Comparison of ENCODE assay signal across 12 cellular contexts in genomic region chr17:40350410-40351184, GRCh38. TPM values are rescaled to one million over a fixed set of nuclear protein-coding genes. Genes with fewer than 3 reads are reported as not detected.
DNase-seq lines count a peak whose midpoint lies in the region; ATAC-seq and TF ChIP-seq lines count a peak whose summit lies in the region.
"Had no signal": no experiment of that assay in that cellular context is flagged by ENCODE, and none has a peak within 500 bp of the region (broad histone marks: within the 10 kb centered on the region; RNA-seq: fewer than 3 reads in every experiment).

No MANE protein-coding gene starts in this region.

- no peak for DNase-seq in activated CD8-positive, alpha-beta T cell treated with anti-CD3 and anti-CD28 coated beads, Interleukin-2, amount 10 ng/mL, durations not matched to agents 7 days and 5 days
- no peak for DNase-seq in activated CD8-positive, alpha-beta T cell treated with anti-CD3 and anti-CD28 coated beads for 36 hours
- DNase-seq in right atrium auricular region (ENCODE audit: low spot score) (no peak), OCI-M1 (lab: John Stamatoyannopoulos, UW) (no peak)
- no peak for DNase-seq in stimulated activated effector memory CD8-positive, alpha-beta T cell treated with anti-CD3 and anti-CD28 coated beads, Interleukin-12 subunit alpha, Interleukin-12 subunit beta, amount 100 ng/mL, for 72 hours (ENCODE audit: low spot score in 2 of 2)
- no peak for DNase-seq in activated CD8-positive, alpha-beta memory T cell treated with anti-CD3 and anti-CD28 coated beads, Interleukin-2, amount 10 ng/mL, durations not matched to agents 7 days and 5 days
- DNase-seq: activated CD8-positive, alpha-beta memory T cell treated with anti-CD3 and anti-CD28 coated beads for 24 hours; dorsolateral prefrontal cortex had no signal

- no peak for TF ChIP-seq CTCF in activated CD8-positive, alpha-beta T cell treated with anti-CD3 and anti-CD28 coated beads for 36 hours (IDR thresholded peaks at IDR 0.05)
- TF ChIP-seq CTCF in right atrium auricular region (IDR thresholded peaks at IDR 0.05): no peak

- peaks cover 78% of the 10 kb centered on the region for H3K4me1 Mint-ChIP-seq in activated CD8-positive, alpha-beta T cell treated with anti-CD3 and anti-CD28 coated beads, Interleukin-2, amount 10 ng/mL, durations not matched to agents 7 days and 5 days (ENCODE audit: low read depth)
- peaks cover 52% of the 10 kb centered on the region for H3K4me1 Mint-ChIP-seq in activated CD8-positive, alpha-beta T cell treated with anti-CD3 and anti-CD28 coated beads for 36 hours (ENCODE audit: low read depth)
- H3K4me1 Mint-ChIP-seq in activated T-helper 17 cell treated with anti-CD3 and anti-CD28 coated beads, Interleukin-2, amount 50 U/mL, for 72 hours: peaks cover 20% of the 10 kb centered on the region
- H3K4me1 Mint-ChIP-seq in stimulated activated effector memory CD8-positive, alpha-beta T cell treated with anti-CD3 and anti-CD28 coated beads, Interleukin-12 subunit alpha, Interleukin-12 subunit beta, amount 100 ng/mL, for 72 hours: peaks cover 77% of the 10 kb centered on the region
- H3K4me1 Mint-ChIP-seq in activated CD8-positive, alpha-beta memory T cell treated with anti-CD3 and anti-CD28 coated beads, Interleukin-2, amount 10 ng/mL, durations not matched to agents 7 days and 5 days: peaks cover 45% of the 10 kb centered on the region

- POLR2A ChIA-PET in activated CD8-positive, alpha-beta T cell treated with anti-CD3 and anti-CD28 coated beads, Interleukin-2, amount 10 ng/mL, durations not matched to agents 7 days and 5 days (lab: Charles Lee): interaction anchor here (0.8 kb wide), 1 partner anchor 28 kb away, joined by 3 read pairs; no protein-coding TSS in a partner anchor
- POLR2A ChIA-PET in activated CD8-positive, alpha-beta T cell treated with anti-CD3 and anti-CD28 coated beads for 36 hours (lab: Charles Lee): interaction anchor here (8.5 kb wide), 1 partner anchor 44 kb away, joined by 79 read pairs; the partner anchor contains the start of gene RARA

- peak overlapping the region; percentile 20 for H3K27ac Mint-ChIP-seq in activated CD8-positive, alpha-beta T cell treated with anti-CD3 and anti-CD28 coated beads, Interleukin-2, amount 10 ng/mL, durations not matched to agents 7 days and 5 days
- H3K27ac Mint-ChIP-seq in activated CD8-positive, alpha-beta T cell treated with anti-CD3 and anti-CD28 coated beads for 36 hours: no peak overlapping the region
- peak overlapping the region; percentile 74 for H3K27ac Mint-ChIP-seq in activated T-helper 17 cell treated with anti-CD3 and anti-CD28 coated beads, Interleukin-2, amount 50 U/mL, for 72 hours
- peak overlapping the region; percentile 69 for H3K27ac Mint-ChIP-seq in stimulated activated effector memory CD8-positive, alpha-beta T cell treated with anti-CD3 and anti-CD28 coated beads, Interleukin-12 subunit alpha, Interleukin-12 subunit beta, amount 100 ng/mL, for 72 hours
- no peak overlapping the region for H3K27ac Mint-ChIP-seq in activated CD8-positive, alpha-beta memory T cell treated with anti-CD3 and anti-CD28 coated beads, Interleukin-2, amount 10 ng/mL, durations not matched to agents 7 days and 5 days

- H3K4me3 ChIP-seq in right atrium auricular region: no peak overlapping the region
- H3K4me3 ChIP-seq: mucosa of descending colon, Peyer's patch had no signal

- H3K36me3 Mint-ChIP-seq in activated CD8-positive, alpha-beta T cell treated with anti-CD3 and anti-CD28 coated beads, Interleukin-2, amount 10 ng/mL, durations not matched to agents 7 days and 5 days (ENCODE audit: low read depth): peaks cover 54% of the 10 kb centered on the region
- peaks cover 36% of the 10 kb centered on the region for H3K36me3 Mint-ChIP-seq in activated CD8-positive, alpha-beta T cell treated with anti-CD3 and anti-CD28 coated beads for 36 hours (ENCODE audit: low read depth)
- H3K36me3 Mint-ChIP-seq in activated T-helper 17 cell treated with anti-CD3 and anti-CD28 coated beads, Interleukin-2, amount 50 U/mL, for 72 hours (ENCODE audit: low read depth): peaks cover 66% of the 10 kb centered on the region
- peaks cover 99% of the 10 kb centered on the region for H3K36me3 Mint-ChIP-seq in stimulated activated effector memory CD8-positive, alpha-beta T cell treated with anti-CD3 and anti-CD28 coated beads, Interleukin-12 subunit alpha, Interleukin-12 subunit beta, amount 100 ng/mL, for 72 hours
- H3K36me3 Mint-ChIP-seq in activated CD8-positive, alpha-beta memory T cell treated with anti-CD3 and anti-CD28 coated beads, Interleukin-2, amount 10 ng/mL, durations not matched to agents 7 days and 5 days: peaks cover 13% of the 10 kb centered on the region

- H3K27me3 Mint-ChIP-seq in activated CD8-positive, alpha-beta T cell treated with anti-CD3 and anti-CD28 coated beads, Interleukin-2, amount 10 ng/mL, durations not matched to agents 7 days and 5 days (ENCODE audit: low read depth): no peaks in the 10 kb centered on the region
- no peaks in the 10 kb centered on the region for H3K27me3 Mint-ChIP-seq in activated CD8-positive, alpha-beta T cell treated with anti-CD3 and anti-CD28 coated beads for 36 hours
- H3K27me3 Mint-ChIP-seq in activated T-helper 17 cell treated with anti-CD3 and anti-CD28 coated beads, Interleukin-2, amount 50 U/mL, for 72 hours: no peaks in the 10 kb centered on the region
- H3K27me3 Mint-ChIP-seq in activated CD8-positive, alpha-beta memory T cell treated with anti-CD3 and anti-CD28 coated beads, Interleukin-2, amount 10 ng/mL, durations not matched to agents 7 days and 5 days: no peaks in the 10 kb centered on the region

- H3K9me3 Mint-ChIP-seq in activated CD8-positive, alpha-beta T cell treated with anti-CD3 and anti-CD28 coated beads, Interleukin-2, amount 10 ng/mL, durations not matched to agents 7 days and 5 days (ENCODE audit: insufficient read depth): no peaks in the 10 kb centered on the region
- H3K9me3 Mint-ChIP-seq in activated CD8-positive, alpha-beta T cell treated with anti-CD3 and anti-CD28 coated beads for 36 hours: no peaks in the 10 kb centered on the region
- H3K9me3 Mint-ChIP-seq in activated T-helper 17 cell treated with anti-CD3 and anti-CD28 coated beads, Interleukin-2, amount 50 U/mL, for 72 hours: no peaks in the 10 kb centered on the region
- H3K9me3 Mint-ChIP-seq in stimulated activated effector memory CD8-positive, alpha-beta T cell treated with anti-CD3 and anti-CD28 coated beads, Interleukin-12 subunit alpha, Interleukin-12 subunit beta, amount 100 ng/mL, for 72 hours: no peaks in the 10 kb centered on the region
- no peaks in the 10 kb centered on the region for H3K9me3 Mint-ChIP-seq in activated CD8-positive, alpha-beta memory T cell treated with anti-CD3 and anti-CD28 coated beads, Interleukin-2, amount 10 ng/mL, durations not matched to agents 7 days and 5 days (ENCODE audit: low read depth)

- ATAC-seq in activated CD8-positive, alpha-beta T cell treated with anti-CD3 and anti-CD28 coated beads, Interleukin-2, amount 10 ng/mL, durations not matched to agents 7 days and 5 days: no peak
- ATAC-seq in activated CD8-positive, alpha-beta T cell treated with anti-CD3 and anti-CD28 coated beads for 36 hours: no peak
- ATAC-seq in activated T-helper 17 cell treated with anti-CD3 and anti-CD28 coated beads, Interleukin-2, amount 50 U/mL, for 72 hours (replicated peaks): no peak
- ATAC-seq in stimulated activated effector memory CD8-positive, alpha-beta T cell treated with anti-CD3 and anti-CD28 coated beads, Interleukin-12 subunit alpha, Interleukin-12 subunit beta, amount 100 ng/mL, for 72 hours: no peak
- no peak for ATAC-seq in esophagus mucosa
- no peak for ATAC-seq in activated CD8-positive, alpha-beta memory T cell treated with anti-CD3 and anti-CD28 coated beads, Interleukin-2, amount 10 ng/mL, durations not matched to agents 7 days and 5 days
- ATAC-seq: mucosa of descending colon had no signal

- peak overlapping the region; percentile 21 to 95 for H3K27ac ChIP-seq in right atrium auricular region

- no peaks in the 10 kb centered on the region for H3K9me3 ChIP-seq in right atrium auricular region
- H3K9me3 ChIP-seq: mucosa of descending colon, Peyer's patch had no signal

- peaks cover 0 to 77% of the 10 kb centered on the region in 2 donors for H3K4me1 ChIP-seq in right atrium auricular region

- CTCF ChIA-PET in activated CD8-positive, alpha-beta T cell treated with anti-CD3 and anti-CD28 coated beads, Interleukin-2, amount 10 ng/mL, durations not matched to agents 7 days and 5 days (lab: Charles Lee): interaction anchor here (6.6 to 9.6 kb wide), 2 partner anchors 33 to 46 kb away, joined by 54 to 304 read pairs; partner anchors contain the start of gene RARA
- CTCF ChIA-PET in activated CD8-positive, alpha-beta T cell treated with anti-CD3 and anti-CD28 coated beads for 36 hours (lab: Charles Lee): interaction anchor here (0.6 to 26.3 kb wide), 2 partner anchors 14 to 42 kb away, joined by 4 to 780 read pairs; partner anchors contain the start of genes CDC6 and RARA
- CTCF ChIA-PET in activated CD8-positive, alpha-beta memory T cell treated with anti-CD3 and anti-CD28 coated beads, Interleukin-2, amount 10 ng/mL, durations not matched to agents 7 days and 5 days (lab: Charles Lee): interaction anchor here (0.7 to 13.0 kb wide), 3 partner anchors 22 to 183 kb away, joined by 3 to 433 read pairs (median 3); partner anchors contain the start of genes CDC6 and RARA

- H3K4me3 Mint-ChIP-seq in activated CD8-positive, alpha-beta T cell treated with anti-CD3 and anti-CD28 coated beads, Interleukin-2, amount 10 ng/mL, durations not matched to agents 7 days and 5 days: no peak overlapping the region
- no peak overlapping the region for H3K4me3 Mint-ChIP-seq in activated CD8-positive, alpha-beta T cell treated with anti-CD3 and anti-CD28 coated beads for 36 hours
- no peak overlapping the region for H3K4me3 Mint-ChIP-seq in activated T-helper 17 cell treated with anti-CD3 and anti-CD28 coated beads, Interleukin-2, amount 50 U/mL, for 72 hours
- H3K4me3 Mint-ChIP-seq in stimulated activated effector memory CD8-positive, alpha-beta T cell treated with anti-CD3 and anti-CD28 coated beads, Interleukin-12 subunit alpha, Interleukin-12 subunit beta, amount 100 ng/mL, for 72 hours: no peak overlapping the region
- no peak overlapping the region for H3K4me3 Mint-ChIP-seq in activated CD8-positive, alpha-beta memory T cell treated with anti-CD3 and anti-CD28 coated beads, Interleukin-2, amount 10 ng/mL, durations not matched to agents 7 days and 5 days

- intact Hi-C loops in activated CD8-positive, alpha-beta T cell treated with anti-CD3 and anti-CD28 coated beads for 36 hours (cut with micrococcal nuclease): no loop called here

- peaks cover 57% of the 10 kb centered on the region for H3K36me3 ChIP-seq in right atrium auricular region

- H3K27me3 ChIP-seq in right atrium auricular region: no peaks in the 10 kb centered on the region
- H3K27me3 ChIP-seq: dorsolateral prefrontal cortex, Peyer's patch had no signal

RNA-seq across cellular contexts. Expression of gene GJD3, which starts 13.9 kb away (rescaled TPM):
- under 1 TPM in 1 of 2 experiments, not detected in 1; 0.29 TPM for total RNA-seq in activated CD8-positive, alpha-beta T cell treated with anti-CD3 and anti-CD28 coated beads, Interleukin-2, amount 10 ng/mL, durations not matched to agents 7 days and 5 days
- not detected for total RNA-seq in activated CD8-positive, alpha-beta T cell treated with anti-CD3 and anti-CD28 coated beads for 36 hours
- total RNA-seq in activated T-helper 17 cell treated with anti-CD3 and anti-CD28 coated beads, Interleukin-2, amount 50 U/mL, for 72 hours: not detected
- total RNA-seq in right atrium auricular region: 1 to 10 TPM in 1 of 2 donors, not detected in 1; 1.6 TPM
- total RNA-seq in esophagus mucosa: 0.28 TPM
- total RNA-seq in activated CD8-positive, alpha-beta memory T cell treated with anti-CD3 and anti-CD28 coated beads, Interleukin-2, amount 10 ng/mL, durations not matched to agents 7 days and 5 days: not detected

RNA-seq across cellular contexts. Expression of gene RARA, which starts 41.6 kb away (rescaled TPM):
- total RNA-seq in activated CD8-positive, alpha-beta T cell treated with anti-CD3 and anti-CD28 coated beads, Interleukin-2, amount 10 ng/mL, durations not matched to agents 7 days and 5 days: 10 to 100 TPM; 61.1 to 63.2 TPM
- total RNA-seq in activated CD8-positive, alpha-beta T cell treated with anti-CD3 and anti-CD28 coated beads for 36 hours: 10 to 100 TPM; 34.7 to 36.2 TPM
- 10 to 100 TPM; 43.7 to 61.9 TPM for total RNA-seq in activated T-helper 17 cell treated with anti-CD3 and anti-CD28 coated beads, Interleukin-2, amount 50 U/mL, for 72 hours
- 10 to 100 TPM; 28.5 to 51.7 TPM for total RNA-seq in right atrium auricular region
- 8.2 TPM for total RNA-seq in esophagus mucosa
- 10 to 100 TPM; 29.9 to 39.5 TPM for total RNA-seq in activated CD8-positive, alpha-beta memory T cell treated with anti-CD3 and anti-CD28 coated beads, Interleukin-2, amount 10 ng/mL, durations not matched to agents 7 days and 5 days

Comparison
In these comparisons a context has a peak if more than half of its experiments do, and no peak if none do; other contexts are left out.
1. H3K27ac Mint-ChIP-seq: peak in activated CD8-positive, alpha-beta T cell treated with anti-CD3 and anti-CD28 coated beads, Interleukin-2, amount 10 ng/mL, durations not matched to agents 7 days and 5 days (single experiment), activated T-helper 17 cell treated with anti-CD3 and anti-CD28 coated beads, Interleukin-2, amount 50 U/mL, for 72 hours (single experiment) and stimulated activated effector memory CD8-positive, alpha-beta T cell treated with anti-CD3 and anti-CD28 coated beads, Interleukin-12 subunit alpha, Interleukin-12 subunit beta, amount 100 ng/mL, for 72 hours (single experiment); none in activated CD8-positive, alpha-beta T cell treated with anti-CD3 and anti-CD28 coated beads for 36 hours (single experiment) and activated CD8-positive, alpha-beta memory T cell treated with anti-CD3 and anti-CD28 coated beads, Interleukin-2, amount 10 ng/mL, durations not matched to agents 7 days and 5 days (single experiment).